1 cellular context compared by ENCODE assay signal in the genomic region with DNA sequence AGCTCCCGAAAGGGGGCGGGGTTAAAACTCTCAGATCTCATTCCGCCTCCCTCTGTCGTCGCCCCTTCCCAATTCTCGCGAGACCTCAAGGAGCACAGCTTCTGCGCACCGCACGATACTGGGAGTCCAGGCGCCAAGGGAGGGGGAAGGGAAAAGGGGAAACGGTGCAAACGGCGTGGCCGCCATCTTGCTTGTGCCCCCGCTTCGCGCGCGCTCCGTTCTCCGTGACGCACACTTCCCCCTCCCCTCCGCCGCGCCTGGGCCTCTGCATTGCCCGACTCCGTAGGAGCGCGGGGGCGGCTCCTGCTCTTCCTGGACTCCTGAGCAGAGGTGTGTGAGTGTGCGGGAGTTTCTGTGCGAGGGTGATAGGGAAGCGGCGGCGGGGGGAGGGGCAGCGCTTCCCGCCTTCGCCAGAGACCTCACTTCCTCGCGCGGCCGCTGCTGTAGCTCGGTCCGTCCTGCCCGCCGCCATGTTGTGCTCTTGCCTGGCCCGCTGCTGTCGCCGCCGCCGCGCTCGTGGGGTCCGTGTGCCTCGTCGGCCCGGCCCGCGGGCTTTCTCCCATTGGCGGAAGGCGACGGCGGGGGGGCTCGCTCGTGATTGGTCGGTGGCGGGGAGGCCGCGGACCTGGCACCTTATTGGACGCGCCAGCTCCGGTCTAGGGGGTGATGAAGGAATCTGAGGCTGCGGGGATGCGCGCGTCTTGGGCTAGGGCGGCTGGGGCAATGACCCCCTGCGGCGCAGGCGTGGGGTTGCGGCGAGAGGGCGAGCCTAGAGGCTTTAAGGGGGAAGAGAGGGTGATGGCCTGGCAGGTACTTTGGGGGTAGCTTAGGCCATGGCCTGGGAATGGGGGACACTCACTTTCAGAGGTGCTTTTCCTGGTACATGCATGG.
TF ChIP-seq lines count a peak whose summit lies in the region.

A gene (plus strand): TSS at position 167 of the 891 bp plus-strand sequence. CDS start 47,140 bp downstream, outside the sequence.

TF ChIP-seq in K562, 482 proteins besides CTCF, POLR2A, EP300 and RAD21 (continued from another document and continues in another):
- TF ChIP-seq, protein P1, sequence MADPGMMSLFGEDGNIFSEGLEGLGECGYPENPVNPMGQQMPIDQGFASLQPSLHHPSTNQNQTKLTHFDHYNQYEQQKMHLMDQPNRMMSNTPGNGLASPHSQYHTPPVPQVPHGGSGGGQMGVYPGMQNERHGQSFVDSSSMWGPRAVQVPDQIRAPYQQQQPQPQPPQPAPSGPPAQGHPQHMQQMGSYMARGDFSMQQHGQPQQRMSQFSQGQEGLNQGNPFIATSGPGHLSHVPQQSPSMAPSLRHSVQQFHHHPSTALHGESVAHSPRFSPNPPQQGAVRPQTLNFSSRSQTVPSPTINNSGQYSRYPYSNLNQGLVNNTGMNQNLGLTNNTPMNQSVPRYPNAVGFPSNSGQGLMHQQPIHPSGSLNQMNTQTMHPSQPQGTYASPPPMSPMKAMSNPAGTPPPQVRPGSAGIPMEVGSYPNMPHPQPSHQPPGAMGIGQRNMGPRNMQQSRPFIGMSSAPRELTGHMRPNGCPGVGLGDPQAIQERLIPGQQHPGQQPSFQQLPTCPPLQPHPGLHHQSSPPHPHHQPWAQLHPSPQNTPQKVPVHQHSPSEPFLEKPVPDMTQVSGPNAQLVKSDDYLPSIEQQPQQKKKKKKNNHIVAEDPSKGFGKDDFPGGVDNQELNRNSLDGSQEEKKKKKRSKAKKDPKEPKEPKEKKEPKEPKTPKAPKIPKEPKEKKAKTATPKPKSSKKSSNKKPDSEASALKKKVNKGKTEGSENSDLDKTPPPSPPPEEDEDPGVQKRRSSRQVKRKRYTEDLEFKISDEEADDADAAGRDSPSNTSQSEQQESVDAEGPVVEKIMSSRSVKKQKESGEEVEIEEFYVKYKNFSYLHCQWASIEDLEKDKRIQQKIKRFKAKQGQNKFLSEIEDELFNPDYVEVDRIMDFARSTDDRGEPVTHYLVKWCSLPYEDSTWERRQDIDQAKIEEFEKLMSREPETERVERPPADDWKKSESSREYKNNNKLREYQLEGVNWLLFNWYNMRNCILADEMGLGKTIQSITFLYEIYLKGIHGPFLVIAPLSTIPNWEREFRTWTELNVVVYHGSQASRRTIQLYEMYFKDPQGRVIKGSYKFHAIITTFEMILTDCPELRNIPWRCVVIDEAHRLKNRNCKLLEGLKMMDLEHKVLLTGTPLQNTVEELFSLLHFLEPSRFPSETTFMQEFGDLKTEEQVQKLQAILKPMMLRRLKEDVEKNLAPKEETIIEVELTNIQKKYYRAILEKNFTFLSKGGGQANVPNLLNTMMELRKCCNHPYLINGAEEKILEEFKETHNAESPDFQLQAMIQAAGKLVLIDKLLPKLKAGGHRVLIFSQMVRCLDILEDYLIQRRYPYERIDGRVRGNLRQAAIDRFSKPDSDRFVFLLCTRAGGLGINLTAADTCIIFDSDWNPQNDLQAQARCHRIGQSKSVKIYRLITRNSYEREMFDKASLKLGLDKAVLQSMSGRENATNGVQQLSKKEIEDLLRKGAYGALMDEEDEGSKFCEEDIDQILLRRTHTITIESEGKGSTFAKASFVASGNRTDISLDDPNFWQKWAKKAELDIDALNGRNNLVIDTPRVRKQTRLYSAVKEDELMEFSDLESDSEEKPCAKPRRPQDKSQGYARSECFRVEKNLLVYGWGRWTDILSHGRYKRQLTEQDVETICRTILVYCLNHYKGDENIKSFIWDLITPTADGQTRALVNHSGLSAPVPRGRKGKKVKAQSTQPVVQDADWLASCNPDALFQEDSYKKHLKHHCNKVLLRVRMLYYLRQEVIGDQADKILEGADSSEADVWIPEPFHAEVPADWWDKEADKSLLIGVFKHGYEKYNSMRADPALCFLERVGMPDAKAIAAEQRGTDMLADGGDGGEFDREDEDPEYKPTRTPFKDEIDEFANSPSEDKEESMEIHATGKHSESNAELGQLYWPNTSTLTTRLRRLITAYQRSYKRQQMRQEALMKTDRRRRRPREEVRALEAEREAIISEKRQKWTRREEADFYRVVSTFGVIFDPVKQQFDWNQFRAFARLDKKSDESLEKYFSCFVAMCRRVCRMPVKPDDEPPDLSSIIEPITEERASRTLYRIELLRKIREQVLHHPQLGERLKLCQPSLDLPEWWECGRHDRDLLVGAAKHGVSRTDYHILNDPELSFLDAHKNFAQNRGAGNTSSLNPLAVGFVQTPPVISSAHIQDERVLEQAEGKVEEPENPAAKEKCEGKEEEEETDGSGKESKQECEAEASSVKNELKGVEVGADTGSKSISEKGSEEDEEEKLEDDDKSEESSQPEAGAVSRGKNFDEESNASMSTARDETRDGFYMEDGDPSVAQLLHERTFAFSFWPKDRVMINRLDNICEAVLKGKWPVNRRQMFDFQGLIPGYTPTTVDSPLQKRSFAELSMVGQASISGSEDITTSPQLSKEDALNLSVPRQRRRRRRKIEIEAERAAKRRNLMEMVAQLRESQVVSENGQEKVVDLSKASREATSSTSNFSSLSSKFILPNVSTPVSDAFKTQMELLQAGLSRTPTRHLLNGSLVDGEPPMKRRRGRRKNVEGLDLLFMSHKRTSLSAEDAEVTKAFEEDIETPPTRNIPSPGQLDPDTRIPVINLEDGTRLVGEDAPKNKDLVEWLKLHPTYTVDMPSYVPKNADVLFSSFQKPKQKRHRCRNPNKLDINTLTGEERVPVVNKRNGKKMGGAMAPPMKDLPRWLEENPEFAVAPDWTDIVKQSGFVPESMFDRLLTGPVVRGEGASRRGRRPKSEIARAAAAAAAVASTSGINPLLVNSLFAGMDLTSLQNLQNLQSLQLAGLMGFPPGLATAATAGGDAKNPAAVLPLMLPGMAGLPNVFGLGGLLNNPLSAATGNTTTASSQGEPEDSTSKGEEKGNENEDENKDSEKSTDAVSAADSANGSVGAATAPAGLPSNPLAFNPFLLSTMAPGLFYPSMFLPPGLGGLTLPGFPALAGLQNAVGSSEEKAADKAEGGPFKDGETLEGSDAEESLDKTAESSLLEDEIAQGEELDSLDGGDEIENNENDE (IDR thresholded peaks at IDR 0.05; ENCODE audit: low read depth, low read length), result no peak
- TF ChIP-seq YBX1 (IDR thresholded peaks at IDR 0.05) (no peak), TCF7 (IDR thresholded peaks at IDR 0.05; ENCODE audit: borderline replicate concordance) (peak; percentile 57; the same call in 1 of the 2 replicates), ZNF589 (CRISPR knock-in tag; IDR thresholded peaks at IDR 0.05; ENCODE audit: low read depth) (peak; percentile 78; the same call in 1 of the 2 replicates), MCM5 (IDR thresholded peaks at IDR 0.05; ENCODE audit: low read depth) (no peak), ELF4 (CRISPR knock-in tag; IDR thresholded peaks at IDR 0.05) (peak; percentile 81; the same call in 1 of the 2 replicates), FOXK1 (CRISPR knock-in tag; IDR thresholded peaks at IDR 0.05; ENCODE audit: borderline replicate concordance) (peak; percentile 77)
- TF ChIP-seq, protein P2, sequence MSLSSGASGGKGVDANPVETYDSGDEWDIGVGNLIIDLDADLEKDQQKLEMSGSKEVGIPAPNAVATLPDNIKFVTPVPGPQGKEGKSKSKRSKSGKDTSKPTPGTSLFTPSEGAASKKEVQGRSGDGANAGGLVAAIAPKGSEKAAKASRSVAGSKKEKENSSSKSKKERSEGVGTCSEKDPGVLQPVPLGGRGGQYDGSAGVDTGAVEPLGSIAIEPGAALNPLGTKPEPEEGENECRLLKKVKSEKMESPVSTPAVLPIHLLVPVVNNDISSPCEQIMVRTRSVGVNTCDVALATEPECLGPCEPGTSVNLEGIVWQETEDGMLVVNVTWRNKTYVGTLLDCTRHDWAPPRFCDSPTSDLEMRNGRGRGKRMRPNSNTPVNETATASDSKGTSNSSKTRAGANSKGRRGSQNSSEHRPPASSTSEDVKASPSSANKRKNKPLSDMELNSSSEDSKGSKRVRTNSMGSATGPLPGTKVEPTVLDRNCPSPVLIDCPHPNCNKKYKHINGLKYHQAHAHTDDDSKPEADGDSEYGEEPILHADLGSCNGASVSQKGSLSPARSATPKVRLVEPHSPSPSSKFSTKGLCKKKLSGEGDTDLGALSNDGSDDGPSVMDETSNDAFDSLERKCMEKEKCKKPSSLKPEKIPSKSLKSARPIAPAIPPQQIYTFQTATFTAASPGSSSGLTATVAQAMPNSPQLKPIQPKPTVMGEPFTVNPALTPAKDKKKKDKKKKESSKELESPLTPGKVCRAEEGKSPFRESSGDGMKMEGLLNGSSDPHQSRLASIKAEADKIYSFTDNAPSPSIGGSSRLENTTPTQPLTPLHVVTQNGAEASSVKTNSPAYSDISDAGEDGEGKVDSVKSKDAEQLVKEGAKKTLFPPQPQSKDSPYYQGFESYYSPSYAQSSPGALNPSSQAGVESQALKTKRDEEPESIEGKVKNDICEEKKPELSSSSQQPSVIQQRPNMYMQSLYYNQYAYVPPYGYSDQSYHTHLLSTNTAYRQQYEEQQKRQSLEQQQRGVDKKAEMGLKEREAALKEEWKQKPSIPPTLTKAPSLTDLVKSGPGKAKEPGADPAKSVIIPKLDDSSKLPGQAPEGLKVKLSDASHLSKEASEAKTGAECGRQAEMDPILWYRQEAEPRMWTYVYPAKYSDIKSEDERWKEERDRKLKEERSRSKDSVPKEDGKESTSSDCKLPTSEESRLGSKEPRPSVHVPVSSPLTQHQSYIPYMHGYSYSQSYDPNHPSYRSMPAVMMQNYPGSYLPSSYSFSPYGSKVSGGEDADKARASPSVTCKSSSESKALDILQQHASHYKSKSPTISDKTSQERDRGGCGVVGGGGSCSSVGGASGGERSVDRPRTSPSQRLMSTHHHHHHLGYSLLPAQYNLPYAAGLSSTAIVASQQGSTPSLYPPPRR (CRISPR knock-in tag; IDR thresholded peaks at IDR 0.05; ENCODE audit: borderline replicate concordance), result 0 out of 2 replicates have a peak, but pooled peaks have one; percentile 60
- TF ChIP-seq, protein P3, sequence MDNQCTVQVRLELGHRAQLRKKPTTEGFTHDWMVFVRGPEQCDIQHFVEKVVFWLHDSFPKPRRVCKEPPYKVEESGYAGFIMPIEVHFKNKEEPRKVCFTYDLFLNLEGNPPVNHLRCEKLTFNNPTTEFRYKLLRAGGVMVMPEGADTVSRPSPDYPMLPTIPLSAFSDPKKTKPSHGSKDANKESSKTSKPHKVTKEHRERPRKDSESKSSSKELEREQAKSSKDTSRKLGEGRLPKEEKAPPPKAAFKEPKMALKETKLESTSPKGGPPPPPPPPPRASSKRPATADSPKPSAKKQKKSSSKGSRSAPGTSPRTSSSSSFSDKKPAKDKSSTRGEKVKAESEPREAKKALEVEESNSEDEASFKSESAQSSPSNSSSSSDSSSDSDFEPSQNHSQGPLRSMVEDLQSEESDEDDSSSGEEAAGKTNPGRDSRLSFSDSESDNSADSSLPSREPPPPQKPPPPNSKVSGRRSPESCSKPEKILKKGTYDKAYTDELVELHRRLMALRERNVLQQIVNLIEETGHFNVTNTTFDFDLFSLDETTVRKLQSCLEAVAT (IDR thresholded peaks at IDR 0.05), result peak; percentile 43 to 75; a peak in 3 of 4 replicates
- TF ChIP-seq, protein P4, sequence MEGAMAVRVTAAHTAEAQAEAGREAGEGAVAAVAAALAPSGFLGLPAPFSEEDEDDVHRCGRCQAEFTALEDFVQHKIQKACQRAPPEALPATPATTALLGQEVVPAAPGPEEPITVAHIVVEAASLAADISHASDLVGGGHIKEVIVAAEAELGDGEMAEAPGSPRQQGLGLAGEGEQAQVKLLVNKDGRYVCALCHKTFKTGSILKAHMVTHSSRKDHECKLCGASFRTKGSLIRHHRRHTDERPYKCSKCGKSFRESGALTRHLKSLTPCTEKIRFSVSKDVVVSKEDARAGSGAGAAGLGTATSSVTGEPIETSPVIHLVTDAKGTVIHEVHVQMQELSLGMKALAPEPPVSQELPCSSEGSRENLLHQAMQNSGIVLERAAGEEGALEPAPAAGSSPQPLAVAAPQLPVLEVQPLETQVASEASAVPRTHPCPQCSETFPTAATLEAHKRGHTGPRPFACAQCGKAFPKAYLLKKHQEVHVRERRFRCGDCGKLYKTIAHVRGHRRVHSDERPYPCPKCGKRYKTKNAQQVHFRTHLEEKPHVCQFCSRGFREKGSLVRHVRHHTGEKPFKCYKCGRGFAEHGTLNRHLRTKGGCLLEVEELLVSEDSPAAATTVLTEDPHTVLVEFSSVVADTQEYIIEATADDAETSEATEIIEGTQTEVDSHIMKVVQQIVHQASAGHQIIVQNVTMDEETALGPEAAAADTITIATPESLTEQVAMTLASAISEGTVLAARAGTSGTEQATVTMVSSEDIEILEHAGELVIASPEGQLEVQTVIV (CRISPR knock-in tag; IDR thresholded peaks at IDR 0.05; ENCODE audit: borderline replicate concordance), result no peak; the same call in 1 of the 2 replicates
- TF ChIP-seq, protein P5, sequence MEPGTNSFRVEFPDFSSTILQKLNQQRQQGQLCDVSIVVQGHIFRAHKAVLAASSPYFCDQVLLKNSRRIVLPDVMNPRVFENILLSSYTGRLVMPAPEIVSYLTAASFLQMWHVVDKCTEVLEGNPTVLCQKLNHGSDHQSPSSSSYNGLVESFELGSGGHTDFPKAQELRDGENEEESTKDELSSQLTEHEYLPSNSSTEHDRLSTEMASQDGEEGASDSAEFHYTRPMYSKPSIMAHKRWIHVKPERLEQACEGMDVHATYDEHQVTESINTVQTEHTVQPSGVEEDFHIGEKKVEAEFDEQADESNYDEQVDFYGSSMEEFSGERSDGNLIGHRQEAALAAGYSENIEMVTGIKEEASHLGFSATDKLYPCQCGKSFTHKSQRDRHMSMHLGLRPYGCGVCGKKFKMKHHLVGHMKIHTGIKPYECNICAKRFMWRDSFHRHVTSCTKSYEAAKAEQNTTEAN (CRISPR knock-in tag; IDR thresholded peaks at IDR 0.05), result peak; percentile 72; the same call in 1 of the 2 replicates
- TF ChIP-seq, protein P6, sequence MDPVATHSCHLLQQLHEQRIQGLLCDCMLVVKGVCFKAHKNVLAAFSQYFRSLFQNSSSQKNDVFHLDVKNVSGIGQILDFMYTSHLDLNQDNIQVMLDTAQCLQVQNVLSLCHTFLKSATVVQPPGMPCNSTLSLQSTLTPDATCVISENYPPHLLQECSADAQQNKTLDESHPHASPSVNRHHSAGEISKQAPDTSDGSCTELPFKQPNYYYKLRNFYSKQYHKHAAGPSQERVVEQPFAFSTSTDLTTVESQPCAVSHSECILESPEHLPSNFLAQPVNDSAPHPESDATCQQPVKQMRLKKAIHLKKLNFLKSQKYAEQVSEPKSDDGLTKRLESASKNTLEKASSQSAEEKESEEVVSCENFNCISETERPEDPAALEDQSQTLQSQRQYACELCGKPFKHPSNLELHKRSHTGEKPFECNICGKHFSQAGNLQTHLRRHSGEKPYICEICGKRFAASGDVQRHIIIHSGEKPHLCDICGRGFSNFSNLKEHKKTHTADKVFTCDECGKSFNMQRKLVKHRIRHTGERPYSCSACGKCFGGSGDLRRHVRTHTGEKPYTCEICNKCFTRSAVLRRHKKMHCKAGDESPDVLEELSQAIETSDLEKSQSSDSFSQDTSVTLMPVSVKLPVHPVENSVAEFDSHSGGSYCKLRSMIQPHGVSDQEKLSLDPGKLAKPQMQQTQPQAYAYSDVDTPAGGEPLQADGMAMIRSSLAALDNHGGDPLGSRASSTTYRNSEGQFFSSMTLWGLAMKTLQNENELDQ (CRISPR knock-in tag; IDR thresholded peaks at IDR 0.05; ENCODE audit: borderline replicate concordance), result peak; percentile 25; the same call in 1 of the 2 replicates
